In genomic region chr7:127900116-127900515, GRCh38 we compare ENCODE assay signal across 17 cellular contexts.
DNase-seq lines count a peak whose midpoint lies in the region; ATAC-seq and TF ChIP-seq lines count a peak whose summit lies in the region.
"Had no signal": no experiment of that assay in that cellular context is flagged by ENCODE, and none has a peak within 500 bp of the region (broad histone marks: within the 10 kb centered on the region; RNA-seq: fewer than 3 reads in every experiment).

No MANE protein-coding gene starts in this region.

- H3K27ac ChIP-seq in GM23338 (ENCODE audit: low read depth) (peak overlapping the region; percentile 30), VCaP (peak overlapping the region; percentile 65), mesodermal cell (ENCODE audit: low read depth, low read length, severe bottlenecking) (peak overlapping the region; percentile 60)

- H3K4me1 Mint-ChIP-seq in GM23338 = peaks cover 52% of the 10 kb centered on the region

- in situ Hi-C loops in GM13976 (cut with MboI; ENCODE audit: low sequenced_read_pairs, unreplicated experiment) = no loop called here

- no peaks in the 10 kb centered on the region for H3K9me3 ChIP-seq in mesodermal cell (ENCODE audit: control insufficient read depth, low read length)
- H3K9me3 ChIP-seq: HAP-1 had no signal

- H3K27me3 Mint-ChIP-seq in GM23338 (ENCODE audit: insufficient read depth, low read depth, poor library complexity) = peaks cover 3% of the 10 kb centered on the region
- H3K27me3 Mint-ChIP-seq: CD4-positive, CD25-positive, alpha-beta regulatory T cell; IgD-negative memory B cell had no signal

- H3K4me2 ChIP-seq in GM23338 = peak overlapping the region; percentile 71

- peaks cover 87% of the 10 kb centered on the region for H3K4me1 ChIP-seq in GM23338 (ENCODE audit: insufficient read depth)
- H3K4me1 ChIP-seq in mesodermal cell (ENCODE audit: control insufficient read depth, insufficient read depth, low read length, poor library complexity, severe bottlenecking) = peaks cover 66% of the 10 kb centered on the region

- no peaks in the 10 kb centered on the region for H3K36me3 ChIP-seq in GM23338 (ENCODE audit: insufficient read depth)
- peaks cover 4% of the 10 kb centered on the region for H3K36me3 ChIP-seq in mesodermal cell (ENCODE audit: control insufficient read depth, insufficient read depth, low read length)
- H3K36me3 ChIP-seq: HAP-1 had no signal

- H3K9me3 Mint-ChIP-seq in GM23338 = no peaks in the 10 kb centered on the region
- H3K9me3 Mint-ChIP-seq: CD4-positive, CD25-positive, alpha-beta regulatory T cell; IgD-negative memory B cell had no signal

- 90 to 96% methylated on average over 3 of the region's 4 CpGs for WGBS in mesodermal cell (ENCODE audit: insufficient coverage in 2 of 2), 2 experiments

- no peaks in the 10 kb centered on the region for H3K27me3 ChIP-seq in GM23338 (ENCODE audit: insufficient read depth)

- peaks cover 18% of the 10 kb centered on the region for H3F3A ChIP-seq in GM23338 (replicated peaks; ENCODE audit: low read depth)

- peaks cover 55% of the 10 kb centered on the region for H3K79me2 ChIP-seq in GM23338 (replicated peaks; ENCODE audit: insufficient read depth)

- DNase-seq in AG20443 (ENCODE audit: low spot score) (peak; percentile 43), GM23338 (ENCODE audit: low spot score) (no peak), NCI-H2107 (lab: John Stamatoyannopoulos, UW) (no peak), GM13976 (ENCODE audit: low spot score) (no peak), MV-4-11 (lab: John Stamatoyannopoulos, UW) (no peak)
- DNase-seq: Calu3; CD4-positive, CD25-positive, alpha-beta regulatory T cell; DND-41; GF-D8; NCI-H1436 treated with DMSO at 0.1 percent for 48 hours; NCI-H345; NCI-H526 treated with DMSO at 0.1 percent for 48 hours had no signal

- H3K27ac Mint-ChIP-seq in GM23338 = peak overlapping the region; percentile 0; the same call in 1 of the 2 replicates
- H3K27ac Mint-ChIP-seq: CD4-positive, CD25-positive, alpha-beta regulatory T cell; IgD-negative memory B cell had no signal

- H3K36me3 Mint-ChIP-seq in GM23338 (ENCODE audit: low read depth) = no peaks in the 10 kb centered on the region; the same call in 2 of the 3 replicates

- H4K20me1 ChIP-seq in GM23338 (replicated peaks; ENCODE audit: insufficient read depth) = peaks cover 21% of the 10 kb centered on the region

- no peak overlapping the region for H3K4me3 Mint-ChIP-seq in GM23338
- H3K4me3 Mint-ChIP-seq: CD4-positive, CD25-positive, alpha-beta regulatory T cell had no signal

- H2AFZ ChIP-seq in GM23338 = no peak overlapping the region

- H3K9me2 ChIP-seq in GM23338 (ENCODE audit: insufficient read depth) = no peaks in the 10 kb centered on the region

- no peak overlapping the region for H3K4me3 ChIP-seq in GM23338
- H3K4me3 ChIP-seq in mesodermal cell (ENCODE audit: extremely low read depth, insufficient read depth, low read length, poor library complexity, severe bottlenecking) = no peak overlapping the region
- H3K4me3 ChIP-seq: HAP-1 had no signal

- ATAC-seq in GM23338 (no peak), GM21717 (IDR thresholded peaks at IDR 0.05; ENCODE audit: unreplicated experiment) (no peak)

- TF ChIP-seq CTCF in GM23338 (conservative IDR thresholded peaks at IDR 0.05; ENCODE audit: low read depth in 2 of 2) (no peak), VCaP (conservative IDR thresholded peaks at IDR 0.05) (no peak), GM13976 (IDR thresholded peaks at IDR 0.05; ENCODE audit: borderline replicate concordance, control extremely low read depth, extremely low read depth, insufficient read depth, missing control alignments) (no peak)

TF ChIP-seq in GM23338, 12 proteins besides CTCF, POLR2A, EP300 and RAD21:
- no peak for TF ChIP-seq REST (IDR thresholded peaks at IDR 0.05; ENCODE audit: unreplicated experiment)
- TF ChIP-seq EZH2 (IDR thresholded peaks at IDR 0.05; ENCODE audit: low read depth, unreplicated experiment) = no peak
- no peak for TF ChIP-seq JUNB (IDR thresholded peaks at IDR 0.05; ENCODE audit: unreplicated experiment)
- TF ChIP-seq ZNF331 (CRISPR knock-in tag; IDR thresholded peaks at IDR 0.05; ENCODE audit: low read depth) = no peak
- no peak for TF ChIP-seq STAT1 (IDR thresholded peaks at IDR 0.05; ENCODE audit: unreplicated experiment)
- no peak for TF ChIP-seq EZH2phosphoT487 (IDR thresholded peaks at IDR 0.05; ENCODE audit: unreplicated experiment)
- TF ChIP-seq ETS1 (IDR thresholded peaks at IDR 0.05) = no peak
